In the genomic region with DNA sequence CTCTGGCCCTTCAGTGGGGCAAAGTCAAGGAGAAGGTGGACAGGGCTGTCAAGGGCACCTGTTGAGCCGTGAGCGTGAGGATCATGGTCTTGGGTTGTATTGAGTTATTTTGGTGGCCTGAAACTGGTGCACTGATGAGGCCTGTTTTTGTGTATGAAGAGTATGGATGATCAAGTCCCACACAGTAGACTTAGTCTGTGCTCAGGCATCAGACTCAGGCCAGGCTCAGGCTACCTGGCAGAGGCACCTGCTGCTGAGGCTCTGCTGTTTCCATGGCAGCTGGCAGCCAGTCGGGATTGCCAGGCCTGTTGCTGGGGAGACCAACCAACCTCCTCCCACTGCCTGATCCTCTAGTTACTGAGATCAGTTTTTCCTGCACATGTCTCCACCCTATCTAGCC, we compare ENCODE assay signal across 16 cellular contexts. TPM values are rescaled to one million over a fixed set of nuclear protein-coding genes. Genes with fewer than 3 reads are reported as not detected.
DNase-seq lines count a peak whose midpoint lies in the region; ATAC-seq and TF ChIP-seq lines count a peak whose summit lies in the region.
"Had no signal": no experiment of that assay in that cellular context is flagged by ENCODE, and none has a peak within 500 bp of the region (broad histone marks: within the 10 kb centered on the region; RNA-seq: fewer than 3 reads in every experiment).

No MANE protein-coding gene starts in this region.

- no peaks in the 10 kb centered on the region for H3K27me3 ChIP-seq in Loucy (ENCODE audit: insufficient read depth, low read length, poor library complexity, severe bottlenecking)

- H3K9me2 ChIP-seq in Loucy (replicated peaks; ENCODE audit: low read depth, low read length): no peaks in the 10 kb centered on the region

- H3K9ac ChIP-seq in Loucy (ENCODE audit: low read depth, low read length, poor library complexity, severe bottlenecking): no peak overlapping the region

- no peak overlapping the region for H3K4me2 ChIP-seq in Loucy (ENCODE audit: low read depth, low read length, poor library complexity, severe bottlenecking)

- no peaks in the 10 kb centered on the region for H3K36me3 ChIP-seq in Loucy (ENCODE audit: insufficient read depth, low read length)
- H3K36me3 ChIP-seq: brain microvascular endothelial cell, SJCRH30 had no signal

- peaks cover 25% of the 10 kb centered on the region for H3K4me1 ChIP-seq in Loucy (ENCODE audit: insufficient read depth, low read length, poor library complexity, severe bottlenecking)
- H3K4me1 ChIP-seq: SJCRH30 had no signal

- peak; percentile 77 for DNase-seq in COLO668 (lab: John Stamatoyannopoulos, UW; ENCODE audit: unreplicated experiment)
- DNase-seq in NCI-H774 (lab: John Stamatoyannopoulos, UW): peak; percentile 47
- DNase-seq in left lobe of liver (ENCODE audit: low spot score): peak; percentile 29
- no peak for DNase-seq in activated CD8-positive, alpha-beta memory T cell treated with anti-CD3 and anti-CD28 coated beads for 24 hours
- no peak for DNase-seq in progenitor cell of endocrine pancreas (ENCODE audit: low spot score, unreplicated experiment)
- DNase-seq: activated naive CD4-positive, alpha-beta T cell treated with Interleukin-2 at 50 U/mL for 16 hours; brain microvascular endothelial cell; kidney glomerular epithelial cell; MV-4-11; SJCRH30 had no signal

- no peak for ATAC-seq in left lobe of liver
- ATAC-seq in HG03442 (IDR thresholded peaks at IDR 0.05; ENCODE audit: unreplicated experiment): no peak
- no peak for ATAC-seq in HG02884 (IDR thresholded peaks at IDR 0.05; ENCODE audit: unreplicated experiment)

- no peaks in the 10 kb centered on the region for H3K9me3 Mint-ChIP-seq in progenitor cell of endocrine pancreas (ENCODE audit: low read depth)
- H3K9me3 Mint-ChIP-seq: type B pancreatic cell had no signal

- TF ChIP-seq CTCF in Loucy (conservative IDR thresholded peaks at IDR 0.05; ENCODE audit: low read length) (no peak), progenitor cell of endocrine pancreas (IDR thresholded peaks at IDR 0.05; ENCODE audit: unreplicated experiment) (no peak)

- peaks cover 8% of the 10 kb centered on the region; the same call in 1 of the 2 replicates for H3F3A ChIP-seq in Loucy (ENCODE audit: low read depth)

- peaks cover 3% of the 10 kb centered on the region; the same call in 1 of the 2 replicates for H3K79me2 ChIP-seq in Loucy (ENCODE audit: insufficient read depth, low read length)

- no peaks in the 10 kb centered on the region for H3K36me3 Mint-ChIP-seq in progenitor cell of endocrine pancreas (ENCODE audit: insufficient read depth)
- H3K36me3 Mint-ChIP-seq: type B pancreatic cell had no signal

- H3K4me3 ChIP-seq in Loucy (ENCODE audit: low read length, poor library complexity, severe bottlenecking): no peak overlapping the region
- H3K4me3 ChIP-seq: SJCRH30 had no signal

- no peaks in the 10 kb centered on the region for H3K9me3 ChIP-seq in Loucy (ENCODE audit: insufficient read depth, low read depth, low read length)
- H3K9me3 ChIP-seq: SJCRH30 had no signal

- H3K27me3 Mint-ChIP-seq in progenitor cell of endocrine pancreas: peaks cover 59% of the 10 kb centered on the region

- no peaks in the 10 kb centered on the region for H4K20me1 ChIP-seq in Loucy (ENCODE audit: insufficient read depth, low read length, poor library complexity, severe bottlenecking)

- H3K27ac Mint-ChIP-seq in progenitor cell of endocrine pancreas: no peak overlapping the region
- H3K27ac Mint-ChIP-seq: B cell had no signal

- H2AFZ ChIP-seq in Loucy (ENCODE audit: low read length): peak overlapping the region; percentile 57; the same call in 1 of the 2 replicates

- peaks cover 8% of the 10 kb centered on the region for H3K4me1 Mint-ChIP-seq in progenitor cell of endocrine pancreas (ENCODE audit: low read depth)

- H3K4me3 Mint-ChIP-seq in progenitor cell of endocrine pancreas (ENCODE audit: low read depth): no peak overlapping the region
- H3K4me3 Mint-ChIP-seq: B cell, type B pancreatic cell had no signal

RNA-seq across cellular contexts. Expression of a gene that starts 5.2 kb away (rescaled TPM):
- total RNA-seq in left lobe of liver: 0.10 TPM
- total RNA-seq in progenitor cell of endocrine pancreas: not detected in 2 replicates
- total RNA-seq: B cell, renal cortical epithelial cell had no signal

RNA-seq across cellular contexts. Expression of a gene that starts 5.8 kb away (rescaled TPM):
- total RNA-seq in left lobe of liver: 19.3 TPM
- 262 and 268 TPM in 2 replicates for total RNA-seq in progenitor cell of endocrine pancreas
- total RNA-seq: SJCRH30 had no signal

RNA-seq across cellular contexts. Expression of a gene that starts 17.3 kb away (rescaled TPM):
- total RNA-seq in left lobe of liver (11.1 TPM), progenitor cell of endocrine pancreas (17.3 and 20.6 TPM in 2 replicates)

RNA-seq across cellular contexts. Expression of a gene that starts 21.8 kb away (rescaled TPM):
- total RNA-seq in left lobe of liver (0.81 TPM), progenitor cell of endocrine pancreas (13.6 and 16.4 TPM in 2 replicates)

Comparison
In these comparisons a context has a peak if more than half of its experiments do, and no peak if none do; other contexts are left out.
1. DNase-seq: peak in COLO668 (single experiment), NCI-H774 (single experiment) and left lobe of liver (single experiment); none in activated CD8-positive, alpha-beta memory T cell treated with anti-CD3 and anti-CD28 coated beads for 24 hours (single experiment) and progenitor cell of endocrine pancreas (single experiment).
2. RNA of a gene that starts 5.8 kb away (total RNA-seq): 262 to 268 TPM in progenitor cell of endocrine pancreas; 19.3 TPM in left lobe of liver (single experiment); every median in the first group is over 10 times any median in the second.